1 cellular context compared by ENCODE assay signal in the genomic region with DNA sequence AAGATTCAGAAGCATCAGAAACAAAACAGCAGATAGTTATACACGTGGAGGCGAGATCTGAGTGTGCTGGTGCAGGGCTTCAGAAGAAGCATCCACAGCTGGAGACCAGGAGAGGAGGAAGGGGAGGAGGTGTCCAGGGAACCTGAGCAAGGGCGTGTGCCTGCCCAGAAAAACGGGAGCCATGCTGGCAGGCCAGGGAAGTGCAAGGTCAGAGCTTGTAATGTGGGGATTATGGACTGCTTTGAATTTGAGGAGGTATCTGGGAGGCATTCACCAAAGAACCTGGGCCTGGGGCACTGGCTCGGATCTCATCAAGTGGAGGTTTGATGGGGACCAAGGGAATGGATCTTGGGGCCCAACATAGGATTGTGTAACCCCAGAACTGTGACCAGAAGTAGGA.
TF ChIP-seq lines count a peak whose summit lies in the region.

No MANE protein-coding gene starts in this region.

TF ChIP-seq in GM12878, 131 proteins besides CTCF, POLR2A, EP300 and RAD21:
- TF ChIP-seq POLR2AphosphoS2 (IDR thresholded peaks at IDR 0.05; ENCODE audit: low read depth, low read length): no peak
- TF ChIP-seq, protein P1, sequence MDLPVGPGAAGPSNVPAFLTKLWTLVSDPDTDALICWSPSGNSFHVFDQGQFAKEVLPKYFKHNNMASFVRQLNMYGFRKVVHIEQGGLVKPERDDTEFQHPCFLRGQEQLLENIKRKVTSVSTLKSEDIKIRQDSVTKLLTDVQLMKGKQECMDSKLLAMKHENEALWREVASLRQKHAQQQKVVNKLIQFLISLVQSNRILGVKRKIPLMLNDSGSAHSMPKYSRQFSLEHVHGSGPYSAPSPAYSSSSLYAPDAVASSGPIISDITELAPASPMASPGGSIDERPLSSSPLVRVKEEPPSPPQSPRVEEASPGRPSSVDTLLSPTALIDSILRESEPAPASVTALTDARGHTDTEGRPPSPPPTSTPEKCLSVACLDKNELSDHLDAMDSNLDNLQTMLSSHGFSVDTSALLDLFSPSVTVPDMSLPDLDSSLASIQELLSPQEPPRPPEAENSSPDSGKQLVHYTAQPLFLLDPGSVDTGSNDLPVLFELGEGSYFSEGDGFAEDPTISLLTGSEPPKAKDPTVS (IDR thresholded peaks at IDR 0.05; ENCODE audit: low read depth, low read length): no peak
- TF ChIP-seq, protein P2, sequence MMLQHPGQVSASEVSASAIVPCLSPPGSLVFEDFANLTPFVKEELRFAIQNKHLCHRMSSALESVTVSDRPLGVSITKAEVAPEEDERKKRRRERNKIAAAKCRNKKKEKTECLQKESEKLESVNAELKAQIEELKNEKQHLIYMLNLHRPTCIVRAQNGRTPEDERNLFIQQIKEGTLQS (IDR thresholded peaks at IDR 0.05; ENCODE audit: borderline replicate concordance, extremely low read depth, low read depth, low read length): no peak
- TF ChIP-seq ZZZ3 (IDR thresholded peaks at IDR 0.05; ENCODE audit: control insufficient read depth, insufficient read length, low read depth): no peak
- TF ChIP-seq SIX5 (IDR thresholded peaks at IDR 0.05; ENCODE audit: low read depth, low read length, severe bottlenecking): no peak
- no peak for TF ChIP-seq SUPT20H (IDR thresholded peaks at IDR 0.05; ENCODE audit: borderline replicate concordance, control insufficient read depth, low read depth, low read length)
- TF ChIP-seq, protein P3, sequence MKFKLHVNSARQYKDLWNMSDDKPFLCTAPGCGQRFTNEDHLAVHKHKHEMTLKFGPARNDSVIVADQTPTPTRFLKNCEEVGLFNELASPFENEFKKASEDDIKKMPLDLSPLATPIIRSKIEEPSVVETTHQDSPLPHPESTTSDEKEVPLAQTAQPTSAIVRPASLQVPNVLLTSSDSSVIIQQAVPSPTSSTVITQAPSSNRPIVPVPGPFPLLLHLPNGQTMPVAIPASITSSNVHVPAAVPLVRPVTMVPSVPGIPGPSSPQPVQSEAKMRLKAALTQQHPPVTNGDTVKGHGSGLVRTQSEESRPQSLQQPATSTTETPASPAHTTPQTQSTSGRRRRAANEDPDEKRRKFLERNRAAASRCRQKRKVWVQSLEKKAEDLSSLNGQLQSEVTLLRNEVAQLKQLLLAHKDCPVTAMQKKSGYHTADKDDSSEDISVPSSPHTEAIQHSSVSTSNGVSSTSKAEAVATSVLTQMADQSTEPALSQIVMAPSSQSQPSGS (IDR thresholded peaks at IDR 0.05; ENCODE audit: low read length): no peak
- TF ChIP-seq, protein P4, sequence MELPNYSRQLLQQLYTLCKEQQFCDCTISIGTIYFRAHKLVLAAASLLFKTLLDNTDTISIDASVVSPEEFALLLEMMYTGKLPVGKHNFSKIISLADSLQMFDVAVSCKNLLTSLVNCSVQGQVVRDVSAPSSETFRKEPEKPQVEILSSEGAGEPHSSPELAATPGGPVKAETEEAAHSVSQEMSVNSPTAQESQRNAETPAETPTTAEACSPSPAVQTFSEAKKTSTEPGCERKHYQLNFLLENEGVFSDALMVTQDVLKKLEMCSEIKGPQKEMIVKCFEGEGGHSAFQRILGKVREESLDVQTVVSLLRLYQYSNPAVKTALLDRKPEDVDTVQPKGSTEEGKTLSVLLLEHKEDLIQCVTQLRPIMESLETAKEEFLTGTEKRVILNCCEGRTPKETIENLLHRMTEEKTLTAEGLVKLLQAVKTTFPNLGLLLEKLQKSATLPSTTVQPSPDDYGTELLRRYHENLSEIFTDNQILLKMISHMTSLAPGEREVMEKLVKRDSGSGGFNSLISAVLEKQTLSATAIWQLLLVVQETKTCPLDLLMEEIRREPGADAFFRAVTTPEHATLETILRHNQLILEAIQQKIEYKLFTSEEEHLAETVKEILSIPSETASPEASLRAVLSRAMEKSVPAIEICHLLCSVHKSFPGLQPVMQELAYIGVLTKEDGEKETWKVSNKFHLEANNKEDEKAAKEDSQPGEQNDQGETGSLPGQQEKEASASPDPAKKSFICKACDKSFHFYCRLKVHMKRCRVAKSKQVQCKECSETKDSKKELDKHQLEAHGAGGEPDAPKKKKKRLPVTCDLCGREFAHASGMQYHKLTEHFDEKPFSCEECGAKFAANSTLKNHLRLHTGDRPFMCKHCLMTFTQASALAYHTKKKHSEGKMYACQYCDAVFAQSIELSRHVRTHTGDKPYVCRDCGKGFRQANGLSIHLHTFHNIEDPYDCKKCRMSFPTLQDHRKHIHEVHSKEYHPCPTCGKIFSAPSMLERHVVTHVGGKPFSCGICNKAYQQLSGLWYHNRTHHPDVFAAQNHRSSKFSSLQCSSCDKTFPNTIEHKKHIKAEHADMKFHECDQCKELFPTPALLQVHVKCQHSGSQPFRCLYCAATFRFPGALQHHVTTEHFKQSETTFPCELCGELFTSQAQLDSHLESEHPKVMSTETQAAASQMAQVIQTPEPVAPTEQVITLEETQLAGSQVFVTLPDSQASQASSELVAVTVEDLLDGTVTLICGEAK (IDR thresholded peaks at IDR 0.05; ENCODE audit: borderline replicate concordance): no peak
